Comparison of ENCODE assay signal across 11 cellular contexts in genomic region chr6:167203261-167204058, GRCh38. TPM values are rescaled to one million over a fixed set of nuclear protein-coding genes. Genes with fewer than 3 reads are reported as not detected.
A peak's percentile ranks its signal among the peaks of the same experiment; 100 is the strongest.
DNase-seq lines count a peak whose midpoint lies in the region; ATAC-seq and TF ChIP-seq lines count a peak whose summit lies in the region.
"Not testable (repeated sequence)": the region's sequence is repeated elsewhere in the genome, so short reads cannot be mapped to it uniquely, and the experiment has no call there.
"Had no signal": no experiment of that assay in that cellular context is flagged by ENCODE, and none has a peak within 500 bp of the region (broad histone marks: within the 10 kb centered on the region; RNA-seq: fewer than 3 reads in every experiment).

No MANE protein-coding gene starts in this region.

- H3K4me3 Mint-ChIP-seq in stimulated activated memory B cell treated with anti-CD40 and anti-IgM and Interleukin-4, amounts not matched to agents 10 μg/mL and 1 μg/mL and 100 μg/mL, for 72 hours = not testable (repeated sequence)

- WGBS in mesendoderm (ENCODE audit: extremely low coverage, insufficient coverage, low lambda C conversion rate) = no CpG with 5 or more reads among the region's 29 CpGs

- not testable (repeated sequence) for H3K79me2 ChIP-seq in mesendoderm (ENCODE audit: control insufficient read depth, insufficient read depth, low read length)

- not testable (repeated sequence) for H4K5ac ChIP-seq in mesendoderm (ENCODE audit: low read length)

- not testable (repeated sequence) for H2BK120ac ChIP-seq in mesendoderm (ENCODE audit: low read depth, low read length)

- peak; percentile 51 for DNase-seq in DMS53 (lab: John Stamatoyannopoulos, UW)
- not testable (repeated sequence) for DNase-seq in RWPE2 (ENCODE audit: low spot score); mesendoderm
- peak; percentile 42 for DNase-seq in astrocyte of the hippocampus (ENCODE audit: low read depth, low spot score)
- DNase-seq in islet precursor cell = peak; percentile 74

- H3K4me2 ChIP-seq in mesendoderm (ENCODE audit: low read length) = not testable (repeated sequence)

- not testable (repeated sequence) for H3K4me3 ChIP-seq in RWPE2 (ENCODE audit: severe bottlenecking); mesendoderm (ENCODE audit: low read length)

- H3K9me3 Mint-ChIP-seq in stimulated activated memory B cell treated with anti-CD40 and anti-IgM and Interleukin-4, amounts not matched to agents 10 μg/mL and 1 μg/mL and 100 μg/mL, for 72 hours = not testable (repeated sequence)

- H3K9me3 ChIP-seq in RWPE2 (ENCODE audit: severe bottlenecking) = not testable (repeated sequence)

- not testable (repeated sequence) for H3K4me1 ChIP-seq in RWPE2 (ENCODE audit: insufficient read depth, poor library complexity, severe bottlenecking); mesendoderm (ENCODE audit: control insufficient read depth, low read depth, low read length)

- TF ChIP-seq CTCF in RWPE2 (IDR thresholded peaks at IDR 0.05; ENCODE audit: poor library complexity, severe bottlenecking) = not testable (repeated sequence)

- peak; percentile 39; the same call in 1 of the 3 replicates for ATAC-seq in RWPE2 (ENCODE audit: low read depth)
- peak; percentile 49 for ATAC-seq in esophagus mucosa
- ATAC-seq in stimulated activated memory B cell treated with anti-CD40 and anti-IgM and Interleukin-4, amounts not matched to agents 10 μg/mL and 1 μg/mL and 100 μg/mL, for 72 hours = peak; percentile 57

- H2BK15ac ChIP-seq in mesendoderm (replicated peaks; ENCODE audit: low read depth) = not testable (repeated sequence)

- H3K56ac ChIP-seq in mesendoderm (ENCODE audit: low read length) = peak overlapping the region; percentile 42

- not testable (repeated sequence) for H2AK5ac ChIP-seq in mesendoderm (ENCODE audit: low read length)

- H3K79me1 ChIP-seq in mesendoderm (ENCODE audit: low read length) = not testable (repeated sequence)

- H3K27me3 Mint-ChIP-seq in stimulated activated memory B cell treated with anti-CD40 and anti-IgM and Interleukin-4, amounts not matched to agents 10 μg/mL and 1 μg/mL and 100 μg/mL, for 72 hours = peaks cover 65% of the 10 kb centered on the region

- H3K36me3 Mint-ChIP-seq in stimulated activated memory B cell treated with anti-CD40 and anti-IgM and Interleukin-4, amounts not matched to agents 10 μg/mL and 1 μg/mL and 100 μg/mL, for 72 hours = not testable (repeated sequence)

- not testable (repeated sequence) for H2BK5ac ChIP-seq in mesendoderm (ENCODE audit: low read length)

- not testable (repeated sequence) for H3K23ac ChIP-seq in mesendoderm (ENCODE audit: low read length)

- H3K4me1 Mint-ChIP-seq in stimulated activated memory B cell treated with anti-CD40 and anti-IgM and Interleukin-4, amounts not matched to agents 10 μg/mL and 1 μg/mL and 100 μg/mL, for 72 hours = not testable (repeated sequence)

- not testable (repeated sequence) for H3K18ac ChIP-seq in mesendoderm (ENCODE audit: low read length)

- H3K27me3 ChIP-seq in RWPE2 (ENCODE audit: insufficient read depth, poor library complexity, severe bottlenecking); mesendoderm (ENCODE audit: insufficient read depth, low read length, poor library complexity): not testable (repeated sequence)

- H4K8ac ChIP-seq in mesendoderm (ENCODE audit: low read depth, low read length) = not testable (repeated sequence)

- H3K27ac ChIP-seq in RWPE2 (ENCODE audit: poor library complexity, severe bottlenecking); mesendoderm (ENCODE audit: low read depth, low read length): not testable (repeated sequence)

- H3K27ac Mint-ChIP-seq in stimulated activated memory B cell treated with anti-CD40 and anti-IgM and Interleukin-4, amounts not matched to agents 10 μg/mL and 1 μg/mL and 100 μg/mL, for 72 hours = not testable (repeated sequence)

- not testable (repeated sequence) for H3K36me3 ChIP-seq in RWPE2 (ENCODE audit: low read depth); mesendoderm (ENCODE audit: control insufficient read depth, insufficient read depth, low read length)

- not testable (repeated sequence) for H3K4ac ChIP-seq in mesendoderm (ENCODE audit: low read depth, low read length)

- H3K9ac ChIP-seq in mesendoderm (ENCODE audit: low read length) = not testable (repeated sequence)

RNA-seq across cellular contexts. Expression of gene GPR31, which starts 45.7 kb away (rescaled TPM):
- not detected for total RNA-seq in esophagus mucosa
- not detected for polyA plus RNA-seq in mesendoderm (2013, experiment 1 of 2)
- 0.03 TPM for polyA plus RNA-seq in mesendoderm (2013, experiment 2 of 2)
- total RNA-seq: CD4-positive, alpha-beta T cell; G401; H4; M059J had no signal
